Comparison of ENCODE assay signal across 19 cellular contexts in the genomic region with DNA sequence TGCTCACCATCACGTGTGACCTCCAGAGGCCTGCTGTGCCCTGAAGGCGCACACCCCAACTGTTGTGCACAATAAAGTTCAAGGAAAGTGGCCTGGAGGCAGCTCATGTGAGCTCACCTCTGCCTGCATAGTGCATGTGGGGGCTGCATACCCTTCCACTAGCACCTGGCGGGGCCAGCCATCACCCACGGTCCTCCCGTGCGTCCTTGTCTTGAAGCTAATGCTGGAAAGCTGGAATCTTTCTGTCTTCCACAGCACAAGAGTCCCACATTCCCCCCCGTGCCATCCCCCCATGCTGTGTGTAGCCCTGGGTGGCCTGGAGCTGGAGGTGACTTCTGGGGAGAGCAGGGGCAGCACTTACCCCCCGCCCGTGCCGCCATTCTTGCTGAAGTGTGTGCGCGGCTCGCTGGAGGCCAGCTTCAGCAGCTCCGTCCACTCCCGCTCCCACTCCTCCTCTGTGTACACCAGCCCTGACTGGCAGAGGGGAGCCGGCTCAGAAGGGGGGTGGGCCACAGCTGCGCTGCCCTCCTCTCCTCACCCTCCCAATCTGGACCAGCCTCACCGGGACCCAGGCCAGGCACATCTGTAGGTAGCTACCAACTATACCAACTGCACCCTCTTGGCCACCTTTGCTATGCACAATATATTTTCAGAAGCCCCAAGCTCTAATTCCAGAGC.
"Had no signal": no experiment of that assay in that cellular context is flagged by ENCODE, and none has a peak within 500 bp of the region (broad histone marks: within the 10 kb centered on the region; RNA-seq: fewer than 3 reads in every experiment).

No MANE protein-coding gene starts in this region.

- DNase-seq: KBM-7, MV-4-11, NCI-H1048, NCI-H1105 treated with DMSO at 0.1 percent for 48 hours, NCI-H1417 treated with DMSO at 0.1 percent for 48 hours, NCI-H146, NCI-H1694 treated with DMSO at 0.1 percent for 48 hours, NCI-H1930, NCI-H2081 treated with DMSO at 0.1 percent for 48 hours, NCI-H2171, NCI-H226, NCI-H446, NCI-H510A, NCI-H524 treated with DMSO at 0.1 percent for 48 hours, NCI-H69, NCI-H774, Right ventricle myocardium superior, RPMI8226, SIG-M5 had no signal
